In genomic region chr16:81610144-81610842, GRCh38 we compare ENCODE assay signal across 8 cellular contexts.
A peak's percentile ranks its signal among the peaks of the same experiment; 100 is the strongest.
DNase-seq lines count a peak whose midpoint lies in the region; ATAC-seq, FAIRE-seq and TF ChIP-seq lines count a peak whose summit lies in the region.

No MANE protein-coding gene starts in this region.

- TF ChIP-seq RAD21 in HepG2 (CRISPR knock-in tag; IDR thresholded peaks at IDR 0.05): no peak

- H3K4me2 ChIP-seq in HepG2 (ENCODE audit: low read depth, low read length): no peak overlapping the region

- peaks cover 25% of the 10 kb centered on the region for H3K79me2 ChIP-seq in HepG2 (ENCODE audit: insufficient read depth, low read length)

- FAIRE-seq in HTR-8/SVneo (lab: Jason Lieb, UNC): peak; percentile 83
- no peak for FAIRE-seq in HepG2 (lab: Jason Lieb, UNC)

- BruUV-seq in HepG2 (replicated peaks; lab: Mats Ljungman, UMichigan): no TSS peak

- TF ChIP-seq POLR2A in HepG2 (IDR thresholded peaks at IDR 0.05; ENCODE audit: insufficient read depth in 1 of 2, low read depth in 2 of 2, low read length in 2 of 2): 0 out of 4 replicates have a peak, but pooled peaks of 1 of the 2 experiments have one; percentile 10

- CTCF ChIA-PET in HepG2 (lab: Yijun Ruan, JAX; ENCODE audit: low intra/inter-chr PET ratio, low total read pairs): no interaction called here

- H3K27ac ChIP-seq in HepG2 (ENCODE audit: extremely low read length, insufficient read depth, low read length): no peak overlapping the region

- no peak overlapping the region for H3K9ac ChIP-seq in HepG2 (ENCODE audit: insufficient read depth, low read depth, low read length)

- intact Hi-C loops in HepG2 (cut with micrococcal nuclease; ENCODE audit: unreplicated experiment): no loop called here

- 95% methylated on average over 22 of the region's 26 CpGs for WGBS in HepG2 (ENCODE audit: low lambda C conversion rate)

- peaks cover 68% of the 10 kb centered on the region for H4K20me1 ChIP-seq in HepG2 (ENCODE audit: insufficient read depth, low read length)

- no peak overlapping the region for H3K4me3 ChIP-seq in HepG2 (replicated peaks in 1 of 3; ENCODE audit: insufficient read depth in 1 of 3, low read depth in 2 of 3, low read length in 3 of 3)

- H3K9me3 ChIP-seq in HepG2 (ENCODE audit: low read length): no peaks in the 10 kb centered on the region

- in situ Hi-C loops in HepG2 (cut with HindIII; ENCODE audit: extremely low pct_ligation_motif_present, low pct_unique_long_range_greater_than_20kb): no loop called here

- peaks cover 45 to 97% of the 10 kb centered on the region in 2 experiments for H3K36me3 ChIP-seq in HepG2 (replicated peaks in 1 of 2; ENCODE audit: control insufficient read depth in 1 of 2, insufficient read depth in 2 of 2, low read length in 2 of 2)

- no peak overlapping the region for H2AFZ ChIP-seq in HepG2 (ENCODE audit: low read length)

- no peak for TF ChIP-seq EP300 in HepG2 (IDR thresholded peaks at IDR 0.05; ENCODE audit: low read depth in 2 of 2, low read length in 2 of 2)
- TF ChIP-seq EP300 in HepG2 (CRISPR knock-in tag; IDR thresholded peaks at IDR 0.05; ENCODE audit: borderline replicate concordance): no peak

- no peaks in the 10 kb centered on the region for H3K27me3 ChIP-seq in HepG2 (ENCODE audit: control insufficient read depth in 1 of 2, insufficient read depth in 2 of 2, low read length in 2 of 2)

- no peak for TF ChIP-seq CTCF in HepG2 (CRISPR knock-in tag; IDR thresholded peaks at IDR 0.05)

- no peaks in the 10 kb centered on the region; the same call in 1 of the 2 replicates for H3K4me1 ChIP-seq in HepG2 (ENCODE audit: insufficient read depth, low read length)

- ATAC-seq in HepG2: no peak
- ATAC-seq in GM18907 (IDR thresholded peaks at IDR 0.05; ENCODE audit: unreplicated experiment): no peak

- DNase-seq in HTR-8/SVneo (ENCODE audit: insufficient read length, low spot score) (peak; percentile 54), dermis blood vessel endothelial cell (peak; percentile 75), HepG2 (ENCODE audit: low spot score) (no peak), superior temporal gyrus (ENCODE audit: extremely low spot score) (peak; percentile 66), GDM1 (lab: John Stamatoyannopoulos, UW) (no peak)
- no peak for DNase-seq in central memory CD4-positive, alpha-beta T cell
- no peak for DNase-seq in activated naive CD4-positive, alpha-beta T cell treated with anti-CD3 and anti-CD28 coated beads, Interleukin-2, amount 50 U/mL, for 16 hours

- POLR2A ChIA-PET in HepG2 (lab: Yijun Ruan, JAX): no interaction called here

TF ChIP-seq in HepG2, 621 proteins besides CTCF, POLR2A, EP300 and RAD21:
- TF ChIP-seq AGO2 (optimal IDR thresholded peaks at IDR 0.05; ENCODE audit: low read depth, low read length) (peak; percentile 68), ZBTB33 (CRISPR knock-in tag; IDR thresholded peaks at IDR 0.05) (peak; percentile 85), RNF2 (conservative IDR thresholded peaks at IDR 0.05; ENCODE audit: low read depth) (no peak), ZNF598 (CRISPR knock-in tag; IDR thresholded peaks at IDR 0.05; ENCODE audit: borderline replicate concordance) (no peak), ZNF646 (CRISPR knock-in tag; IDR thresholded peaks at IDR 0.05) (no peak), ZBTB7A (CRISPR knock-in tag; IDR thresholded peaks at IDR 0.05) (no peak), HOXA5 (CRISPR knock-in tag; IDR thresholded peaks at IDR 0.05) (no peak), TP53 (CRISPR knock-in tag; conservative IDR thresholded peaks at IDR 0.05) (no peak), RXRB (CRISPR knock-in tag; IDR thresholded peaks at IDR 0.05; ENCODE audit: borderline replicate concordance) (no peak), KDM1A (CRISPR knock-in tag; IDR thresholded peaks at IDR 0.05) (no peak), FOXO1 (CRISPR knock-in tag; IDR thresholded peaks at IDR 0.05) (no peak), SP140L (CRISPR knock-in tag; IDR thresholded peaks at IDR 0.05; ENCODE audit: borderline replicate concordance) (no peak), LBX2 (CRISPR knock-in tag; IDR thresholded peaks at IDR 0.05; ENCODE audit: borderline replicate concordance) (no peak), PHF21A (CRISPR knock-in tag; IDR thresholded peaks at IDR 0.05) (no peak), ZNF354B (CRISPR knock-in tag; IDR thresholded peaks at IDR 0.05) (no peak), ZSCAN9 (CRISPR knock-in tag; IDR thresholded peaks at IDR 0.05; ENCODE audit: borderline replicate concordance) (no peak), AKAP8 (CRISPR knock-in tag; IDR thresholded peaks at IDR 0.05) (peak; percentile 47; the same call in 1 of the 2 replicates), ZNF549 (CRISPR knock-in tag; IDR thresholded peaks at IDR 0.05) (no peak), TAF15 (IDR thresholded peaks at IDR 0.05; ENCODE audit: low read depth, low read length, poor library complexity, severe bottlenecking) (no peak)

Comparison
In these comparisons a context has a peak if more than half of its experiments do, and no peak if none do; other contexts are left out.
1. DNase-seq: peak in HTR-8/SVneo (single experiment), dermis blood vessel endothelial cell (single experiment) and superior temporal gyrus (single experiment); none in HepG2 (single experiment), central memory CD4-positive, alpha-beta T cell (single experiment), GDM1 (single experiment) and activated naive CD4-positive, alpha-beta T cell treated with anti-CD3 and anti-CD28 coated beads, Interleukin-2, amount 50 U/mL, for 16 hours (single experiment).